Comparison of ENCODE assay signal across 8 cellular contexts in the genomic region with DNA sequence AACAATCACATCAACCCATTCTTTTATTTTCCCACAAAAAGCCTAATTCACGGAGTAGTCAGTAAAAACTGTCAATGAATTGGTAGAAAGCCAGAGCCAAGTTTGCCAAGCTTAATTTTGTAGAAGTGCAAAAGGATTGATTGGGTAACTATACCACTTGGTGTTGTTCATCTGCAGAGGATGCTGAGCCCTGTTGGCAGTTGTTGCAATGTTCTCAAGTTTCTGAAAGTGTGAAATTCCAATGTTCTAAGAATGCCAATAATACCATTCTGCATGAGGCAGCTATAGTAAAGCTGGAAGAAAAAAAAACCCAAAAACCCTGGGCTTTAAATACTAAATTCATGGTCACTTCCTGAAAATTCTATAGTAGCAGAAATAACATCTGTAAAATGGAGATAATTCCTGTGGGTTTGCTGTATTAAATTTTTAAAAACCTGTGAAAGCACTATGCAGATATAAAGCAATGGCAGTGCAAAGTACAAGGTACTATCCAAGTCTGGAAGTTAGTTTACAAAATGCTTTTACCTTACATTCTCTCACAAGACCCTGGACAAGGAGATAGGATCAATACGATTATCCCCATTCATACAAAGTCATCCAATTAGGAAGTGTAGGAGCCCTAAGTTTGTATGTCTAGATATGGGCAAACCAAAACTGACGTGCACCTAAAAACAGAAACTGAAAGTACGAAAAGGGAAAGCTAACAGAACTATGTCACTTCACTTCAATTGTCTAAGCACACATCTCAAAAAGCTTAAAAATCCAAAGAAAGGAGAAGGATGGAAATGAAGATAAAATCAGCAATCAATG. TPM values are rescaled to one million over a fixed set of nuclear protein-coding genes. Genes with fewer than 3 reads are reported as not detected.
DNase-seq lines count a peak whose midpoint lies in the region; ATAC-seq lines count a peak whose summit lies in the region.

No MANE protein-coding gene starts in this region.

- CTCF ChIA-PET in activated CD4-positive, alpha-beta T cell treated with anti-CD3 and anti-CD28 coated beads, Interleukin-2, amount 10 ng/mL, durations not matched to agents 7 days and 5 days (lab: Charles Lee): interaction anchor here (0.6 kb wide), 1 partner anchor 926 kb away, joined by 3 read pairs; no protein-coding TSS in a partner anchor

- H3K27me3 Mint-ChIP-seq in activated CD4-positive, alpha-beta T cell treated with anti-CD3 and anti-CD28 coated beads, Interleukin-2, amount 10 ng/mL, durations not matched to agents 7 days and 5 days: peaks cover 4% of the 10 kb centered on the region

- WGBS in thymus: 27% methylated on average over 4 of the region's 4 CpGs

- peak overlapping the region; percentile 61 for H3K4me3 Mint-ChIP-seq in activated CD4-positive, alpha-beta T cell treated with anti-CD3 and anti-CD28 coated beads, Interleukin-2, amount 10 ng/mL, durations not matched to agents 7 days and 5 days

- peak overlapping the region; percentile 89 for H3K27ac Mint-ChIP-seq in activated CD4-positive, alpha-beta T cell treated with anti-CD3 and anti-CD28 coated beads, Interleukin-2, amount 10 ng/mL, durations not matched to agents 7 days and 5 days

- POLR2A ChIA-PET in activated CD4-positive, alpha-beta T cell treated with anti-CD3 and anti-CD28 coated beads, Interleukin-2, amount 10 ng/mL, durations not matched to agents 7 days and 5 days (lab: Charles Lee): no interaction called here

- H3K36me3 Mint-ChIP-seq in activated CD4-positive, alpha-beta T cell treated with anti-CD3 and anti-CD28 coated beads, Interleukin-2, amount 10 ng/mL, durations not matched to agents 7 days and 5 days (ENCODE audit: low read depth): peaks cover 1% of the 10 kb centered on the region

- no peaks in the 10 kb centered on the region for H3K4me1 ChIP-seq in thymus (ENCODE audit: control insufficient read depth, insufficient read depth, low read length)

- no peaks in the 10 kb centered on the region for H3K9me3 Mint-ChIP-seq in activated CD4-positive, alpha-beta T cell treated with anti-CD3 and anti-CD28 coated beads, Interleukin-2, amount 10 ng/mL, durations not matched to agents 7 days and 5 days

- peak overlapping the region; percentile 46 for H3K4me3 ChIP-seq in thymus (ENCODE audit: low read length)

- no peaks in the 10 kb centered on the region for H3K36me3 ChIP-seq in thymus (ENCODE audit: control insufficient read depth, insufficient read depth)

- H3K27me3 ChIP-seq in thymus (ENCODE audit: control insufficient read depth, insufficient read depth): no peaks in the 10 kb centered on the region

- DNase-seq in activated CD4-positive, alpha-beta T cell treated with anti-CD3 and anti-CD28 coated beads, Interleukin-2, amount 10 ng/mL, durations not matched to agents 7 days and 5 days: peak; percentile 24
- no peak for DNase-seq in activated CD4-positive, alpha-beta T cell treated with anti-CD3 and anti-CD28 coated beads, Interleukin-2, amount 50 U/mL, for 1 hour
- peak; percentile 43 for DNase-seq in RPMI8226
- DNase-seq in glomerular endothelial cell (ENCODE audit: extremely low read depth, low read depth, low spot score): peak; percentile 2
- no peak for DNase-seq in activated effector memory CD4-positive, alpha-beta T cell treated with Interleukin-2 at 50 U/mL for 16 hours
- DNase-seq in NCI-H748 treated with DMSO at 0.1 percent for 48 hours (lab: John Stamatoyannopoulos, UW): no peak

- H3K9me3 ChIP-seq in thymus (ENCODE audit: control insufficient read depth): no peaks in the 10 kb centered on the region

- no peak overlapping the region for H3K27ac ChIP-seq in thymus (ENCODE audit: low read depth)

- peak; percentile 97 for ATAC-seq in HG02870 (IDR thresholded peaks at IDR 0.05; ENCODE audit: unreplicated experiment)

- H3K4me1 Mint-ChIP-seq in activated CD4-positive, alpha-beta T cell treated with anti-CD3 and anti-CD28 coated beads, Interleukin-2, amount 10 ng/mL, durations not matched to agents 7 days and 5 days: peaks cover 11% of the 10 kb centered on the region

RNA-seq across cellular contexts. Expression of a gene that starts 6.1 kb away (rescaled TPM):
- total RNA-seq in activated CD4-positive, alpha-beta T cell treated with anti-CD3 and anti-CD28 coated beads, Interleukin-2, amount 10 ng/mL, durations not matched to agents 7 days and 5 days: not detected
- not detected in 2 replicates for total RNA-seq in glomerular endothelial cell
- polyA plus RNA-seq in thymus: 6.9 TPM

Comparison
In these comparisons a context has a peak if more than half of its experiments do, and no peak if none do; other contexts are left out.
1. DNase-seq: peak in activated CD4-positive, alpha-beta T cell treated with anti-CD3 and anti-CD28 coated beads, Interleukin-2, amount 10 ng/mL, durations not matched to agents 7 days and 5 days (single experiment), RPMI8226 (single experiment) and glomerular endothelial cell (single experiment); none in activated CD4-positive, alpha-beta T cell treated with anti-CD3 and anti-CD28 coated beads, Interleukin-2, amount 50 U/mL, for 1 hour (single experiment), activated effector memory CD4-positive, alpha-beta T cell treated with Interleukin-2 at 50 U/mL for 16 hours (single experiment) and NCI-H748 treated with DMSO at 0.1 percent for 48 hours (single experiment).